1 cellular context compared by ENCODE assay signal in genomic region chr11:88352139-88352538, GRCh38.
TF ChIP-seq lines count a peak whose summit lies in the region.

No MANE protein-coding gene starts in this region.

TF ChIP-seq in SK-N-SH, 30 proteins besides CTCF, POLR2A, EP300 and RAD21 (continued from another document):
- TF ChIP-seq, protein P1, sequence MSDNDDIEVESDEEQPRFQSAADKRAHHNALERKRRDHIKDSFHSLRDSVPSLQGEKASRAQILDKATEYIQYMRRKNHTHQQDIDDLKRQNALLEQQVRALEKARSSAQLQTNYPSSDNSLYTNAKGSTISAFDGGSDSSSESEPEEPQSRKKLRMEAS (IDR thresholded peaks at IDR 0.05; ENCODE audit: low read depth), result no peak
- TF ChIP-seq, protein P2, sequence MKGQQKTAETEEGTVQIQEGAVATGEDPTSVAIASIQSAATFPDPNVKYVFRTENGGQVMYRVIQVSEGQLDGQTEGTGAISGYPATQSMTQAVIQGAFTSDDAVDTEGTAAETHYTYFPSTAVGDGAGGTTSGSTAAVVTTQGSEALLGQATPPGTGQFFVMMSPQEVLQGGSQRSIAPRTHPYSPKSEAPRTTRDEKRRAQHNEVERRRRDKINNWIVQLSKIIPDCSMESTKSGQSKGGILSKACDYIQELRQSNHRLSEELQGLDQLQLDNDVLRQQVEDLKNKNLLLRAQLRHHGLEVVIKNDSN (IDR thresholded peaks at IDR 0.05; ENCODE audit: borderline replicate concordance, low read depth), result no peak
